ENCODE assay signal across 9 cellular contexts in genomic region chr4:106329027-106329618, GRCh38. TPM values are rescaled to one million over a fixed set of nuclear protein-coding genes. Genes with fewer than 3 reads are reported as not detected.
A peak's percentile ranks its signal among the peaks of the same experiment; 100 is the strongest.
DNase-seq lines count a peak whose midpoint lies in the region; ATAC-seq and TF ChIP-seq lines count a peak whose summit lies in the region.
"Had no signal": no experiment of that assay in that cellular context is flagged by ENCODE, and none has a peak within 500 bp of the region (broad histone marks: within the 10 kb centered on the region; RNA-seq: fewer than 3 reads in every experiment).

No MANE protein-coding gene starts in this region.

- CTCF ChIA-PET in mammary epithelial cell (lab: Charles Lee; ENCODE audit: low non-redundant PET), result interaction anchor here (0.6 to 0.7 kb wide), 2 partner anchors 40 to 62 kb away, joined by 3 to 7 read pairs; no protein-coding TSS in a partner anchor

- peak; percentile 10 for DNase-seq in Ammon's horn (ENCODE audit: low spot score)
- DNase-seq in NCI-H526 (lab: John Stamatoyannopoulos, UW), result peak; percentile 9 to 49
- peak; percentile 40 for DNase-seq in mammary epithelial cell
- no peak for DNase-seq in memory B cell (ENCODE audit: low spot score in 2 of 2)
- no peak for DNase-seq in NCI-H2107 (lab: John Stamatoyannopoulos, UW)
- no peak for DNase-seq in HuH-7.5 (ENCODE audit: low spot score)

- peak; percentile 62 for ATAC-seq in GM18508 (IDR thresholded peaks at IDR 0.05; ENCODE audit: insufficient read depth, unreplicated experiment)
- peak; percentile 92 for ATAC-seq in HG02885 (IDR thresholded peaks at IDR 0.05; ENCODE audit: poor library complexity, unreplicated experiment)
- ATAC-seq in memory B cell (ENCODE audit: low read depth), result peak; percentile 64

- H3K9ac ChIP-seq in mammary epithelial cell (ENCODE audit: insufficient read depth, low read length), result no peak overlapping the region

- no peaks in the 10 kb centered on the region for H3K4me1 ChIP-seq in mammary epithelial cell (ENCODE audit: insufficient read depth, low read length)

- no peaks in the 10 kb centered on the region for H3K27me3 ChIP-seq in mammary epithelial cell (ENCODE audit: insufficient read depth, low read length)

- H2AFZ ChIP-seq in mammary epithelial cell (ENCODE audit: low read depth, low read length), result no peak overlapping the region

- dilution Hi-C loops in mammary epithelial cell (cut with HindIII; ENCODE audit: low sequenced_read_pairs), result no loop called here

- H3K27me3 Mint-ChIP-seq in memory B cell, result no peaks in the 10 kb centered on the region
- H3K27me3 Mint-ChIP-seq: naive thymus-derived CD8-positive, alpha-beta T cell had no signal

- H3K4me1 Mint-ChIP-seq in memory B cell, result no peaks in the 10 kb centered on the region

- 0% methylated on average over 1 of the region's 1 CpG for WGBS in mammary epithelial cell (ENCODE audit: low coverage, missing lambda C conversion rate)

- no peak overlapping the region for H3K4me3 ChIP-seq in mammary epithelial cell (replicated peaks in 1 of 3; ENCODE audit: insufficient read depth in 1 of 3, low read depth in 2 of 3, low read length in 3 of 3)

- H4K20me1 ChIP-seq in mammary epithelial cell (ENCODE audit: insufficient read depth, low read length), result no peaks in the 10 kb centered on the region

- no peaks in the 10 kb centered on the region for H3K9me3 Mint-ChIP-seq in memory B cell
- H3K9me3 Mint-ChIP-seq: naive thymus-derived CD8-positive, alpha-beta T cell had no signal

- H3K36me3 ChIP-seq in mammary epithelial cell (ENCODE audit: insufficient read depth, low read length), result peaks cover 39% of the 10 kb centered on the region

- peaks cover 37% of the 10 kb centered on the region for H3K36me3 Mint-ChIP-seq in memory B cell

- in situ Hi-C loops in mammary epithelial cell (cut with MboI; ENCODE audit: low sequenced_read_pairs in 2 of 2), result no loop called here

- no TSS peak for BruUV-seq in mammary epithelial cell (replicated peaks; lab: Mats Ljungman, UMichigan)

- H3K79me2 ChIP-seq in mammary epithelial cell (ENCODE audit: insufficient read depth, low read length), result peaks cover 13% of the 10 kb centered on the region

- H3K27ac Mint-ChIP-seq in memory B cell, result no peak overlapping the region
- H3K27ac Mint-ChIP-seq: naive thymus-derived CD8-positive, alpha-beta T cell had no signal

- peak; percentile 68 to 89 for TF ChIP-seq CTCF in mammary epithelial cell (conservative IDR thresholded peaks at IDR 0.05 in 1 of 2, IDR thresholded peaks at IDR 0.05 in 1 of 2; ENCODE audit: extremely low read depth in 1 of 2, insufficient read depth in 1 of 2, low read depth in 1 of 2, low read length in 2 of 2)

- H3K4me3 Mint-ChIP-seq in memory B cell, result no peak overlapping the region
- H3K4me3 Mint-ChIP-seq: naive thymus-derived CD8-positive, alpha-beta T cell had no signal

- H3K9me3 ChIP-seq in mammary epithelial cell (replicated peaks; ENCODE audit: insufficient read depth, low read length), result no peaks in the 10 kb centered on the region

- intact Hi-C loops in mammary epithelial cell (cut with micrococcal nuclease), result loop anchor here (1.0 to 5.0 kb wide), 4 partner anchors 38 to 570 kb away; partner anchors contain the start of gene GIMD1

- H3K27ac ChIP-seq in mammary epithelial cell (ENCODE audit: insufficient read depth, low read depth, low read length), result no peak overlapping the region

- no peak overlapping the region for H3K4me2 ChIP-seq in mammary epithelial cell (ENCODE audit: insufficient read depth, low read depth, low read length)

RNA-seq across cellular contexts. Expression of gene AIMP1, which starts 12.8 kb away (rescaled TPM):
- total RNA-seq in mammary epithelial cell, result 10 to 100 TPM; 17.7 to 56.0 TPM
- polyA plus RNA-seq in mammary epithelial cell, result 17.4 TPM
- polyA minus RNA-seq in mammary epithelial cell, result 3.3 TPM

RNA-seq across cellular contexts. Expression of gene TBCK, which starts 13.1 kb away (rescaled TPM):
- 10 to 100 TPM; 28.0 to 45.3 TPM for total RNA-seq in mammary epithelial cell
- 8.3 TPM for polyA plus RNA-seq in mammary epithelial cell
- 16.7 TPM for polyA minus RNA-seq in mammary epithelial cell

RNA-seq across cellular contexts. Expression of gene GIMD1, which starts 39.5 kb away (rescaled TPM):
- not detected for total RNA-seq in mammary epithelial cell
- polyA plus RNA-seq in mammary epithelial cell, result not detected
- not detected for polyA minus RNA-seq in mammary epithelial cell
- total RNA-seq: naive thymus-derived CD8-positive, alpha-beta T cell had no signal
- polyA plus RNA-seq: naive thymus-derived CD8-positive, alpha-beta T cell had no signal

Comparison
In these comparisons a context has a peak if more than half of its experiments do, and no peak if none do; other contexts are left out.
1. DNase-seq: peak in Ammon's horn (single experiment), NCI-H526 (2 of 2) and mammary epithelial cell (single experiment); none in memory B cell (0 of 2), NCI-H2107 (single experiment) and HuH-7.5 (single experiment).
2. Peak in every context shown above with its lines, with median percentiles within 50 percentile points of each other: ATAC-seq.